ENCODE assay signal across 9 cellular contexts in the genomic region with DNA sequence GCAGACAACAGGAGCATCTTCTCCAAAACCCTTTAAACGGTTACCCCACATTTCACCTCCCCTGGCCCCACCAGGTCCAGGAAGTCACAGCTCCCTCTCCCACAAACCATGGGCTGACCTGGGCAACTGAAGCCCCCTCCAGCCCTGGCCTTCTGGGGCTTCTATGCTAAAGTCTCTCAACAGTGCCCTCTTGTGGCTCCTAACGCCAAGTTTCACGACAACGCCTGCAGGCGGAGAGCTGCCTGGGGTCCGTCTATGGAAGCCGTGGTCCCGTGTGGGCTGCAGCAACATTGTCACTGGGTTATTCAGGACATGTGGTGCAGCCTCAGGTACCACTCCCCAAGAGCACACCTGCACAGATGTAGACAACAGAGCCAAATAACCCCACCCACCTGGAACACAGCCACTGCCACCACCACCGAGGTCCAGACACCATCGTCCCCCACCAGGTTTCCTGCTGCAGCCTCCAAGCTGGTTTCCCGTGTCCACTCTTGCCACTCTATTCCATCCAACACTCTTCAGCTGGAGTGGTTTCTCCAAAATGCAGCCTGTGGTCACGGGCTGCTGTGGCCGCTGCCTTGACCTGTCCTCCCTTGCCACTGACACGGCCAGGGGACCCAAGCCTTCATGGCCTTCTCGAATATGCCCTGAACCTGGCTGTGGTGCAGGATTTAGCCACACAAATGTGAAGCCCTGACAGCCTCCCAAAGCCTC. TPM values are rescaled to one million over a fixed set of nuclear protein-coding genes. Genes with fewer than 3 reads are reported as not detected.
A peak's percentile ranks its signal among the peaks of the same experiment; 100 is the strongest.
DNase-seq lines count a peak whose midpoint lies in the region; ATAC-seq and TF ChIP-seq lines count a peak whose summit lies in the region.
"Had no signal": no experiment of that assay in that cellular context is flagged by ENCODE, and none has a peak within 500 bp of the region (broad histone marks: within the 10 kb centered on the region; RNA-seq: fewer than 3 reads in every experiment).

No MANE protein-coding gene starts in this region.

- peak overlapping the region in 1 of 2 experiments; percentile 89 for H3K23ac ChIP-seq in mesenchymal stem cell (ENCODE audit: low read length in 2 of 2)

- peak; percentile 78 for ATAC-seq in SK-N-SH treated with all-trans-retinoic acid at 6 μM for 48 hours
- ATAC-seq in HG02970 (IDR thresholded peaks at IDR 0.05; ENCODE audit: low FRiP score, unreplicated experiment) = no peak
- ATAC-seq in HG02588 (IDR thresholded peaks at IDR 0.05; ENCODE audit: unreplicated experiment) = no peak
- no peak for ATAC-seq in HG03571 (IDR thresholded peaks at IDR 0.05; ENCODE audit: unreplicated experiment)

- H2BK15ac ChIP-seq in mesenchymal stem cell (ENCODE audit: low read depth, poor library complexity, severe bottlenecking) = no peak overlapping the region

- H3K9me3 ChIP-seq in mesenchymal stem cell (ENCODE audit: control insufficient read depth, low read length) = no peaks in the 10 kb centered on the region

- H3K4me2 ChIP-seq in mesenchymal stem cell (ENCODE audit: low read length, poor library complexity, severe bottlenecking) = no peak overlapping the region

- no peak overlapping the region for H2BK120ac ChIP-seq in mesenchymal stem cell (ENCODE audit: low read depth, low read length)

- peak overlapping the region in 1 of 2 experiments; percentile 10 for H3K4me3 ChIP-seq in mesenchymal stem cell (ENCODE audit: insufficient read depth in 1 of 2, low read depth in 1 of 2, low read length in 2 of 2)
- H3K4me3 ChIP-seq: skin epidermis had no signal

- peaks cover 2% of the 10 kb centered on the region for H3K4me1 ChIP-seq in mesenchymal stem cell (ENCODE audit: control insufficient read depth, insufficient read depth, low read depth, low read length)

- no peak overlapping the region for H3K9ac ChIP-seq in mesenchymal stem cell (ENCODE audit: low read length)

- H4K91ac ChIP-seq in mesenchymal stem cell (ENCODE audit: low read length) = no peak overlapping the region

- H3K27ac ChIP-seq in mesenchymal stem cell (ENCODE audit: low read length, poor library complexity, severe bottlenecking) = no peak overlapping the region
- H3K27ac ChIP-seq: skin epidermis had no signal

- no peak overlapping the region for H4K8ac ChIP-seq in mesenchymal stem cell (ENCODE audit: low read length)

- no peaks in the 10 kb centered on the region for H3K27me3 ChIP-seq in mesenchymal stem cell (ENCODE audit: control insufficient read depth in 1 of 2, insufficient read depth in 1 of 2, low read length in 2 of 2)

- no peak overlapping the region for H2AFZ ChIP-seq in mesenchymal stem cell (ENCODE audit: low read depth, low read length)

- no peak overlapping the region for H2BK12ac ChIP-seq in mesenchymal stem cell (ENCODE audit: low read length in 2 of 2)

- peaks cover 6 to 10% of the 10 kb centered on the region in 2 experiments for H3K36me3 ChIP-seq in mesenchymal stem cell (ENCODE audit: control insufficient read depth in 1 of 2, insufficient read depth in 2 of 2, low read depth in 1 of 2, low read length in 2 of 2)

- no peak overlapping the region for H3K4ac ChIP-seq in mesenchymal stem cell (ENCODE audit: low read depth in 1 of 2, low read length in 2 of 2)

- peak; percentile 1 to 44 for DNase-seq in NCI-H526 (lab: John Stamatoyannopoulos, UW)
- DNase-seq in NCI-H526 treated with DMSO at 0.1 percent for 48 hours (lab: John Stamatoyannopoulos, UW) = no peak
- peak; percentile 49 for DNase-seq in cerebellar cortex (ENCODE audit: low spot score)
- DNase-seq in mesenchymal stem cell = peak; percentile 43

- no peak overlapping the region for H3K14ac ChIP-seq in mesenchymal stem cell (ENCODE audit: low read length in 2 of 2)

- H3K79me1 ChIP-seq in mesenchymal stem cell (replicated peaks; ENCODE audit: low read length, poor library complexity, severe bottlenecking) = no peaks in the 10 kb centered on the region

- no peak overlapping the region for H2AK5ac ChIP-seq in mesenchymal stem cell (ENCODE audit: low read length, severe bottlenecking)

- no peak overlapping the region for H2BK5ac ChIP-seq in mesenchymal stem cell (ENCODE audit: low read depth, low read length, poor library complexity, severe bottlenecking)

- H3K18ac ChIP-seq in mesenchymal stem cell (ENCODE audit: low read depth in 1 of 2, low read length in 2 of 2) = no peak overlapping the region

- 55% methylated on average over 15 of the region's 15 CpGs for WGBS in mesenchymal stem cell

TF ChIP-seq in SK-N-SH treated with all-trans-retinoic acid at 6 μM for 48 hours, 23 proteins besides CTCF, POLR2A, EP300 and RAD21 (continues in another document):
- TF ChIP-seq RARB (CRISPR knock-in tag; IDR thresholded peaks at IDR 0.05) (no peak), ZFP3 (CRISPR knock-in tag; IDR thresholded peaks at IDR 0.05) (no peak), BACH2 (CRISPR knock-in tag; IDR thresholded peaks at IDR 0.05; ENCODE audit: borderline replicate concordance) (no peak), ZC3H10 (CRISPR knock-in tag; IDR thresholded peaks at IDR 0.05) (no peak), ISL1 (CRISPR knock-in tag; IDR thresholded peaks at IDR 0.05) (no peak), GLIS3 (CRISPR knock-in tag; IDR thresholded peaks at IDR 0.05) (no peak), CSDC2 (CRISPR knock-in tag; IDR thresholded peaks at IDR 0.05) (no peak), OSR1 (CRISPR knock-in tag; IDR thresholded peaks at IDR 0.05) (no peak)
- TF ChIP-seq, protein P1, sequence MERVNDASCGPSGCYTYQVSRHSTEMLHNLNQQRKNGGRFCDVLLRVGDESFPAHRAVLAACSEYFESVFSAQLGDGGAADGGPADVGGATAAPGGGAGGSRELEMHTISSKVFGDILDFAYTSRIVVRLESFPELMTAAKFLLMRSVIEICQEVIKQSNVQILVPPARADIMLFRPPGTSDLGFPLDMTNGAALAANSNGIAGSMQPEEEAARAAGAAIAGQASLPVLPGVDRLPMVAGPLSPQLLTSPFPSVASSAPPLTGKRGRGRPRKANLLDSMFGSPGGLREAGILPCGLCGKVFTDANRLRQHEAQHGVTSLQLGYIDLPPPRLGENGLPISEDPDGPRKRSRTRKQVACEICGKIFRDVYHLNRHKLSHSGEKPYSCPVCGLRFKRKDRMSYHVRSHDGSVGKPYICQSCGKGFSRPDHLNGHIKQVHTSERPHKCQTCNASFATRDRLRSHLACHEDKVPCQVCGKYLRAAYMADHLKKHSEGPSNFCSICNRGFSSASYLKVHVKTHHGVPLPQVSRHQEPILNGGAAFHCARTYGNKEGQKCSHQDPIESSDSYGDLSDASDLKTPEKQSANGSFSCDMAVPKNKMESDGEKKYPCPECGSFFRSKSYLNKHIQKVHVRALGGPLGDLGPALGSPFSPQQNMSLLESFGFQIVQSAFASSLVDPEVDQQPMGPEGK (CRISPR knock-in tag; IDR thresholded peaks at IDR 0.05; ENCODE audit: borderline replicate concordance) = no peak
- TF ChIP-seq, protein P2, sequence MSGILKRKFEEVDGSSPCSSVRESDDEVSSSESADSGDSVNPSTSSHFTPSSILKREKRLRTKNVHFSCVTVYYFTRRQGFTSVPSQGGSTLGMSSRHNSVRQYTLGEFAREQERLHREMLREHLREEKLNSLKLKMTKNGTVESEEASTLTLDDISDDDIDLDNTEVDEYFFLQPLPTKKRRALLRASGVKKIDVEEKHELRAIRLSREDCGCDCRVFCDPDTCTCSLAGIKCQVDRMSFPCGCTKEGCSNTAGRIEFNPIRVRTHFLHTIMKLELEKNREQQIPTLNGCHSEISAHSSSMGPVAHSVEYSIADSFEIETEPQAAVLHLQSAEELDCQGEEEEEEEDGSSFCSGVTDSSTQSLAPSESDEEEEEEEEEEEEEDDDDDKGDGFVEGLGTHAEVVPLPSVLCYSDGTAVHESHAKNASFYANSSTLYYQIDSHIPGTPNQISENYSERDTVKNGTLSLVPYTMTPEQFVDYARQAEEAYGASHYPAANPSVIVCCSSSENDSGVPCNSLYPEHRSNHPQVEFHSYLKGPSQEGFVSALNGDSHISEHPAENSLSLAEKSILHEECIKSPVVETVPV (CRISPR knock-in tag; IDR thresholded peaks at IDR 0.05) = no peak
- TF ChIP-seq, protein P3, sequence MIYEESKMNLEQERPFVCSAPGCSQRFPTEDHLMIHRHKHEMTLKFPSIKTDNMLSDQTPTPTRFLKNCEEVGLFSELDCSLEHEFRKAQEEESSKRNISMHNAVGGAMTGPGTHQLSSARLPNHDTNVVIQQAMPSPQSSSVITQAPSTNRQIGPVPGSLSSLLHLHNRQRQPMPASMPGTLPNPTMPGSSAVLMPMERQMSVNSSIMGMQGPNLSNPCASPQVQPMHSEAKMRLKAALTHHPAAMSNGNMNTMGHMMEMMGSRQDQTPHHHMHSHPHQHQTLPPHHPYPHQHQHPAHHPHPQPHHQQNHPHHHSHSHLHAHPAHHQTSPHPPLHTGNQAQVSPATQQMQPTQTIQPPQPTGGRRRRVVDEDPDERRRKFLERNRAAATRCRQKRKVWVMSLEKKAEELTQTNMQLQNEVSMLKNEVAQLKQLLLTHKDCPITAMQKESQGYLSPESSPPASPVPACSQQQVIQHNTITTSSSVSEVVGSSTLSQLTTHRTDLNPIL (CRISPR knock-in tag; IDR thresholded peaks at IDR 0.05; ENCODE audit: low read depth) = no peak
- TF ChIP-seq, protein P4, sequence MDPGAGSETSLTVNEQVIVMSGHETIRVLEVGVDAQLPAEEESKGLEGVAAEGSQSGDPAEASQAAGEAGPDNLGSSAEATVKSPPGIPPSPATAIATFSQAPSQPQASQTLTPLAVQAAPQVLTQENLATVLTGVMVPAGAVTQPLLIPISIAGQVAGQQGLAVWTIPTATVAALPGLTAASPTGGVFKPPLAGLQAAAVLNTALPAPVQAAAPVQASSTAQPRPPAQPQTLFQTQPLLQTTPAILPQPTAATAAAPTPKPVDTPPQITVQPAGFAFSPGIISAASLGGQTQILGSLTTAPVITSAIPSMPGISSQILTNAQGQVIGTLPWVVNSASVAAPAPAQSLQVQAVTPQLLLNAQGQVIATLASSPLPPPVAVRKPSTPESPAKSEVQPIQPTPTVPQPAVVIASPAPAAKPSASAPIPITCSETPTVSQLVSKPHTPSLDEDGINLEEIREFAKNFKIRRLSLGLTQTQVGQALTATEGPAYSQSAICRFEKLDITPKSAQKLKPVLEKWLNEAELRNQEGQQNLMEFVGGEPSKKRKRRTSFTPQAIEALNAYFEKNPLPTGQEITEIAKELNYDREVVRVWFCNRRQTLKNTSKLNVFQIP (CRISPR knock-in tag; IDR thresholded peaks at IDR 0.05; ENCODE audit: borderline replicate concordance, low read depth) = no peak

RNA-seq across cellular contexts. Expression of gene C16orf95, which starts 19.1 kb away (rescaled TPM):
- 3.7 TPM for polyA plus RNA-seq in mesenchymal stem cell (2013, experiment 1 of 2)
- 3.9 TPM for polyA plus RNA-seq in mesenchymal stem cell (2013, experiment 2 of 2)
